9 cellular contexts compared by ENCODE assay signal in genomic region chr5:21880164-21880563, GRCh38.
"Had no signal": no experiment of that assay in that cellular context is flagged by ENCODE, and none has a peak within 500 bp of the region (broad histone marks: within the 10 kb centered on the region; RNA-seq: fewer than 3 reads in every experiment).

No MANE protein-coding gene starts in this region.

- H3K9me3 Mint-ChIP-seq: GM23338, H9 had no signal

- H3K9me3 ChIP-seq: HAP-1 had no signal

- H3K9ac ChIP-seq: GM23248 had no signal

- H3K4me1 ChIP-seq: HAP-1 had no signal

- H3K4me1 Mint-ChIP-seq: GM23338, H9 had no signal

- H2AFZ ChIP-seq: GM23248, GM23338 had no signal

- ATAC-seq: GM23338, HCT116 had no signal

- H3K4me3 Mint-ChIP-seq: GM23338, H9, HFFc6 had no signal

- H3K4me2 ChIP-seq: GM23338 had no signal

- H3K27ac ChIP-seq: GM23248 had no signal

- H3K27ac Mint-ChIP-seq: GM23338, H9, HFFc6 had no signal

- DNase-seq: GM23248, GOT3, H7, H9, HCEC 1CT, HFFc6 had no signal

- H3K36me3 ChIP-seq: HAP-1 had no signal

- H3K4me3 ChIP-seq: GM23248, GM23338, HAP-1 had no signal
